1 cellular context compared by ENCODE assay signal in genomic region chr19:34231439-34231838, GRCh38.
TF ChIP-seq lines count a peak whose summit lies in the region.

No MANE protein-coding gene starts in this region.

TF ChIP-seq in H1, 55 proteins besides CTCF, POLR2A, EP300 and RAD21:
- TF ChIP-seq BACH1 (IDR thresholded peaks at IDR 0.05; ENCODE audit: low read length) (no peak), ATF2 (IDR thresholded peaks at IDR 0.05; ENCODE audit: low read length) (no peak), POLR2AphosphoS5 (IDR thresholded peaks at IDR 0.05; ENCODE audit: low read depth, low read length) (0 out of 2 replicates have a peak, but pooled peaks have one; percentile 23), PHF8 (conservative IDR thresholded peaks at IDR 0.05; ENCODE audit: low read depth, low read length) (no peak)
